ENCODE assay signal across 22 cellular contexts in the genomic region with DNA sequence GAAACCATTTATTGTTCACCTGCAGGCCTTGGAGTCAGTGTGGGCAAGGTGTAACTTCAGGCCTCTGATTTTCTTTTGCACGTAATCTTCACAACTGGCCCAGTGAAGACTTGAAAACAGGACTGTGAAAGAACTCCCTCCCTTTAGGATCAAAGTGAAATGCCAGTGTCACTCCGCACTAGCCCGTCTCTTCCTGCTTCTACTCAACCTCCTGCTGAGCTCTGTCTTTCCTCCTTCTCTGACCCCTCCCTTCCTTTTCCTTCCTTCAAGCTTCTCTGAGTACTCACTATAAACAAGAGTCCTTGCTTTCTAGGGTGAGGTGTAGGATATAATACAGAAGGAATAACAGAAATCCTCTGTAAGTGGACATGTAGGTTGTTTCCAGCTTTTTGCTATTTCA.
"Had no signal": no experiment of that assay in that cellular context is flagged by ENCODE, and none has a peak within 500 bp of the region (broad histone marks: within the 10 kb centered on the region; RNA-seq: fewer than 3 reads in every experiment).

No MANE protein-coding gene starts in this region.

- H3K4me3 Mint-ChIP-seq: activated CD4-positive, alpha-beta T cell treated with anti-CD3 and anti-CD28 coated beads for 36 hours; activated naive CD8-positive, alpha-beta T cell treated with anti-CD3 and anti-CD28 coated beads for 36 hours; activated T-helper 1 cell treated with anti-CD3 and anti-CD28 coated beads, Interleukin-12 subunit alpha, Interleukin-12 subunit beta, Interleukin-2, Interleukin-4 antibody, amounts not matched to agents 30 ng/mL and 10 ng/mL and 1 ng/mL, durations not matched to agents 14 hours and 24 hours and 36 hours; naive B cell; stimulated activated naive CD8-positive, alpha-beta T cell treated with anti-CD3 and anti-CD28 coated beads, Interleukin-15, amount 100 ng/mL, for 72 hours had no signal

- H3K27ac Mint-ChIP-seq: activated CD4-positive, alpha-beta T cell treated with anti-CD3 and anti-CD28 coated beads for 36 hours; activated naive CD8-positive, alpha-beta T cell treated with anti-CD3 and anti-CD28 coated beads for 36 hours; activated T-helper 1 cell treated with anti-CD3 and anti-CD28 coated beads, Interleukin-12 subunit alpha, Interleukin-12 subunit beta, Interleukin-2, Interleukin-4 antibody, amounts not matched to agents 30 ng/mL and 10 ng/mL and 1 ng/mL, durations not matched to agents 14 hours and 24 hours and 36 hours; naive B cell; stimulated activated naive CD8-positive, alpha-beta T cell treated with anti-CD3 and anti-CD28 coated beads, Interleukin-15, amount 100 ng/mL, for 72 hours had no signal

- H3K4me3 ChIP-seq: heart right ventricle, left ventricle myocardium inferior, pancreas, right lobe of liver, suprapubic skin, transverse colon, uterus had no signal

- H3K27ac ChIP-seq: heart right ventricle, left ventricle myocardium inferior, pancreas, right lobe of liver, suprapubic skin, transverse colon, uterus had no signal

- H3K27me3 ChIP-seq: heart right ventricle, pancreas, right lobe of liver, suprapubic skin, transverse colon, uterus had no signal

- DNase-seq: activated CD4-positive, alpha-beta T cell treated with anti-CD3 and anti-CD28 coated beads for 36 hours; activated CD4-positive, alpha-beta T cell treated with anti-CD3 and anti-CD28 coated beads, Interleukin-2, amount 50 U/mL, for 48 hours; activated naive CD8-positive, alpha-beta T cell treated with anti-CD3 and anti-CD28 coated beads for 36 hours; activated T-cell treated with anti-CD3 and anti-CD28 coated beads for 4 hours; amniotic stem cell; heart right ventricle; left ventricle myocardium inferior; mammary epithelial cell; naive B cell; pancreas; right lobe of liver; small intestine; stimulated activated CD4-positive, alpha-beta T cell treated with anti-CD3 and anti-CD28 coated beads, Interleukin-15, amount 100 ng/mL, for 24 hours; stimulated activated CD4-positive, alpha-beta T cell treated with anti-CD3 and anti-CD28 coated beads, Interleukin-2, amount 100 ng/mL, for 48 hours; stimulated activated naive CD8-positive, alpha-beta T cell treated with anti-CD3 and anti-CD28 coated beads, Interleukin-15, amount 100 ng/mL, for 72 hours; T-helper 2 cell; transverse colon; uterus had no signal

- ATAC-seq: activated CD4-positive, alpha-beta T cell treated with anti-CD3 and anti-CD28 coated beads for 36 hours; esophagus mucosa; heart right ventricle; pancreas; stimulated activated naive CD8-positive, alpha-beta T cell treated with anti-CD3 and anti-CD28 coated beads, Interleukin-15, amount 100 ng/mL, for 72 hours had no signal

- FAIRE-seq: pancreas, small intestine, TTC549 had no signal

- H3K27me3 Mint-ChIP-seq: activated CD4-positive, alpha-beta T cell treated with anti-CD3 and anti-CD28 coated beads for 36 hours; activated naive CD8-positive, alpha-beta T cell treated with anti-CD3 and anti-CD28 coated beads for 36 hours; naive B cell; stimulated activated naive CD8-positive, alpha-beta T cell treated with anti-CD3 and anti-CD28 coated beads, Interleukin-15, amount 100 ng/mL, for 72 hours had no signal

- H3K36me3 ChIP-seq: uterus had no signal

- H3K4me1 Mint-ChIP-seq: activated CD4-positive, alpha-beta T cell treated with anti-CD3 and anti-CD28 coated beads for 36 hours; activated naive CD8-positive, alpha-beta T cell treated with anti-CD3 and anti-CD28 coated beads for 36 hours; stimulated activated naive CD8-positive, alpha-beta T cell treated with anti-CD3 and anti-CD28 coated beads, Interleukin-15, amount 100 ng/mL, for 72 hours had no signal

- H3K4me1 ChIP-seq: heart right ventricle, left ventricle myocardium inferior, pancreas, right lobe of liver, suprapubic skin, transverse colon, uterus had no signal

- H3K9me3 ChIP-seq: heart right ventricle, left ventricle myocardium inferior, pancreas, right lobe of liver, suprapubic skin, transverse colon, uterus had no signal

- H3K9me3 Mint-ChIP-seq: activated naive CD8-positive, alpha-beta T cell treated with anti-CD3 and anti-CD28 coated beads for 36 hours; activated T-helper 1 cell treated with anti-CD3 and anti-CD28 coated beads, Interleukin-12 subunit alpha, Interleukin-12 subunit beta, Interleukin-2, Interleukin-4 antibody, amounts not matched to agents 30 ng/mL and 10 ng/mL and 1 ng/mL, durations not matched to agents 14 hours and 24 hours and 36 hours; naive B cell; stimulated activated naive CD8-positive, alpha-beta T cell treated with anti-CD3 and anti-CD28 coated beads, Interleukin-15, amount 100 ng/mL, for 72 hours had no signal
